In genomic region chr3:119627461-119627860, GRCh38 we compare ENCODE assay signal across 10 cellular contexts. TPM values are rescaled to one million over a fixed set of nuclear protein-coding genes. Genes with fewer than 3 reads are reported as not detected.
DNase-seq lines count a peak whose midpoint lies in the region; ATAC-seq, FAIRE-seq and TF ChIP-seq lines count a peak whose summit lies in the region.
"Had no signal": no experiment of that assay in that cellular context is flagged by ENCODE, and none has a peak within 500 bp of the region (broad histone marks: within the 10 kb centered on the region; RNA-seq: fewer than 3 reads in every experiment).

No MANE protein-coding gene starts in this region.

- intact Hi-C loops in activated CD8-positive, alpha-beta T cell treated with anti-CD3 and anti-CD28 coated beads for 36 hours (cut with micrococcal nuclease), result no loop called here
- intact Hi-C loops in activated CD4-positive, alpha-beta T cell treated with anti-CD3 and anti-CD28 coated beads for 36 hours (cut with DNase I, micrococcal nuclease), result no loop called here

- DNase-seq in stimulated activated CD4-positive, alpha-beta T cell treated with anti-CD3 and anti-CD28 coated beads, Interleukin-4, amount 100 ng/mL, for 24 hours, result peak; percentile 20
- DNase-seq in stimulated activated CD4-positive, alpha-beta T cell treated with anti-CD3 and anti-CD28 coated beads, Interleukin-4, amount 100 ng/mL, for 1 hour, result no peak
- peak; percentile 42 for DNase-seq in activated CD8-positive, alpha-beta T cell treated with anti-CD3 and anti-CD28 coated beads for 36 hours
- peak; percentile 27 for DNase-seq in medulla oblongata (ENCODE audit: extremely low spot score)
- DNase-seq in SW480 (ENCODE audit: low spot score), result no peak
- DNase-seq in activated CD4-positive, alpha-beta T cell treated with anti-CD3 and anti-CD28 coated beads for 36 hours, result no peak
- DNase-seq in GM19239 (ENCODE audit: insufficient read length, low spot score), result no peak
- DNase-seq: AML-193 had no signal

- no peak for FAIRE-seq in GM19239 (lab: Jason Lieb, UNC)

- peaks cover 25% of the 10 kb centered on the region for H3K4me1 Mint-ChIP-seq in activated CD8-positive, alpha-beta T cell treated with anti-CD3 and anti-CD28 coated beads for 36 hours (ENCODE audit: low read depth)
- peaks cover 16% of the 10 kb centered on the region for H3K4me1 Mint-ChIP-seq in activated CD4-positive, alpha-beta T cell treated with anti-CD3 and anti-CD28 coated beads for 36 hours

- peak overlapping the region; percentile 67 for H3K27ac Mint-ChIP-seq in activated CD8-positive, alpha-beta T cell treated with anti-CD3 and anti-CD28 coated beads for 36 hours
- H3K27ac Mint-ChIP-seq in activated CD4-positive, alpha-beta T cell treated with anti-CD3 and anti-CD28 coated beads for 36 hours, result no peak overlapping the region

- H3K36me3 Mint-ChIP-seq in activated CD8-positive, alpha-beta T cell treated with anti-CD3 and anti-CD28 coated beads for 36 hours (ENCODE audit: low read depth), result no peaks in the 10 kb centered on the region
- H3K36me3 Mint-ChIP-seq in activated CD4-positive, alpha-beta T cell treated with anti-CD3 and anti-CD28 coated beads for 36 hours (ENCODE audit: low read depth), result no peaks in the 10 kb centered on the region

- peaks cover 14% of the 10 kb centered on the region for H3K27me3 Mint-ChIP-seq in activated CD8-positive, alpha-beta T cell treated with anti-CD3 and anti-CD28 coated beads for 36 hours
- peaks cover 27% of the 10 kb centered on the region for H3K27me3 Mint-ChIP-seq in activated CD4-positive, alpha-beta T cell treated with anti-CD3 and anti-CD28 coated beads for 36 hours

- no peaks in the 10 kb centered on the region for H3K9me3 Mint-ChIP-seq in activated CD8-positive, alpha-beta T cell treated with anti-CD3 and anti-CD28 coated beads for 36 hours
- H3K9me3 Mint-ChIP-seq in activated CD4-positive, alpha-beta T cell treated with anti-CD3 and anti-CD28 coated beads for 36 hours (ENCODE audit: low read depth), result no peaks in the 10 kb centered on the region

- POLR2A ChIA-PET in activated CD8-positive, alpha-beta T cell treated with anti-CD3 and anti-CD28 coated beads for 36 hours (lab: Charles Lee), result interaction anchor here (0.6 to 1.0 kb wide), 3 partner anchors 11 to 712 kb away, joined by 3 to 4 read pairs (median 3); no protein-coding TSS in a partner anchor
- POLR2A ChIA-PET in activated CD4-positive, alpha-beta T cell treated with anti-CD3 and anti-CD28 coated beads for 36 hours (lab: Charles Lee), result no interaction called here

- no peak overlapping the region for H3K4me3 Mint-ChIP-seq in activated CD8-positive, alpha-beta T cell treated with anti-CD3 and anti-CD28 coated beads for 36 hours
- no peak overlapping the region for H3K4me3 Mint-ChIP-seq in activated CD4-positive, alpha-beta T cell treated with anti-CD3 and anti-CD28 coated beads for 36 hours

- CTCF ChIA-PET in activated CD8-positive, alpha-beta T cell treated with anti-CD3 and anti-CD28 coated beads for 36 hours (lab: Charles Lee), result interaction anchor here (1.0 to 1.4 kb wide), 2 partner anchors 27 to 40 kb away, joined by 3 to 4 read pairs; no protein-coding TSS in a partner anchor
- CTCF ChIA-PET in activated CD4-positive, alpha-beta T cell treated with anti-CD3 and anti-CD28 coated beads for 36 hours (lab: Charles Lee), result interaction anchor here (1.0 kb wide), 1 partner anchor 45 kb away, joined by 3 read pairs; no protein-coding TSS in a partner anchor

- TF ChIP-seq CTCF in activated CD8-positive, alpha-beta T cell treated with anti-CD3 and anti-CD28 coated beads for 36 hours (IDR thresholded peaks at IDR 0.05), result no peak

- ATAC-seq in activated CD8-positive, alpha-beta T cell treated with anti-CD3 and anti-CD28 coated beads for 36 hours, result peak; percentile 63
- ATAC-seq in GM19328 (IDR thresholded peaks at IDR 0.05; ENCODE audit: unreplicated experiment), result no peak
- no peak for ATAC-seq in activated CD4-positive, alpha-beta T cell treated with anti-CD3 and anti-CD28 coated beads for 36 hours

RNA-seq across cellular contexts. Expression of gene PLA1A, which starts 29.8 kb away (rescaled TPM):
- not detected for total RNA-seq in activated CD8-positive, alpha-beta T cell treated with anti-CD3 and anti-CD28 coated beads for 36 hours
- not detected for total RNA-seq in activated CD4-positive, alpha-beta T cell treated with anti-CD3 and anti-CD28 coated beads for 36 hours
- total RNA-seq: T-helper 2 cell treated with Interferon-gamma antibody and Interleukin-4, amounts not matched to agents 100 ng/mL and 5 ng/mL, for 36 hours had no signal

RNA-seq across cellular contexts. Expression of gene POPDC2, which starts 32.9 kb away (rescaled TPM):
- 1 to 10 TPM; 1.3 to 2.1 TPM for total RNA-seq in activated CD8-positive, alpha-beta T cell treated with anti-CD3 and anti-CD28 coated beads for 36 hours
- total RNA-seq in activated CD4-positive, alpha-beta T cell treated with anti-CD3 and anti-CD28 coated beads for 36 hours, result 1 to 10 TPM; 1.4 to 1.7 TPM

RNA-seq across cellular contexts. Expression of gene ADPRH, which starts 48.2 kb away (rescaled TPM):
- 1 to 10 TPM; 5.7 to 5.9 TPM for total RNA-seq in activated CD8-positive, alpha-beta T cell treated with anti-CD3 and anti-CD28 coated beads for 36 hours
- total RNA-seq in activated CD4-positive, alpha-beta T cell treated with anti-CD3 and anti-CD28 coated beads for 36 hours, result 1 to 10 TPM; 2.5 to 3.5 TPM

RNA-seq across cellular contexts. Expression of gene COX17, which starts 49.7 kb away (rescaled TPM):
- 10 to 100 TPM; 83.6 to 86.7 TPM for total RNA-seq in activated CD8-positive, alpha-beta T cell treated with anti-CD3 and anti-CD28 coated beads for 36 hours
- 10 to 100 TPM; 69.5 to 82.8 TPM for total RNA-seq in activated CD4-positive, alpha-beta T cell treated with anti-CD3 and anti-CD28 coated beads for 36 hours

Comparison
In these comparisons a context has a peak if more than half of its experiments do, and no peak if none do; other contexts are left out.
1. DNase-seq: peak in stimulated activated CD4-positive, alpha-beta T cell treated with anti-CD3 and anti-CD28 coated beads, Interleukin-4, amount 100 ng/mL, for 24 hours (single experiment), activated CD8-positive, alpha-beta T cell treated with anti-CD3 and anti-CD28 coated beads for 36 hours (single experiment) and medulla oblongata (single experiment); none in stimulated activated CD4-positive, alpha-beta T cell treated with anti-CD3 and anti-CD28 coated beads, Interleukin-4, amount 100 ng/mL, for 1 hour (single experiment), SW480 (single experiment), activated CD4-positive, alpha-beta T cell treated with anti-CD3 and anti-CD28 coated beads for 36 hours (single experiment) and GM19239 (single experiment).